In the genomic region with DNA sequence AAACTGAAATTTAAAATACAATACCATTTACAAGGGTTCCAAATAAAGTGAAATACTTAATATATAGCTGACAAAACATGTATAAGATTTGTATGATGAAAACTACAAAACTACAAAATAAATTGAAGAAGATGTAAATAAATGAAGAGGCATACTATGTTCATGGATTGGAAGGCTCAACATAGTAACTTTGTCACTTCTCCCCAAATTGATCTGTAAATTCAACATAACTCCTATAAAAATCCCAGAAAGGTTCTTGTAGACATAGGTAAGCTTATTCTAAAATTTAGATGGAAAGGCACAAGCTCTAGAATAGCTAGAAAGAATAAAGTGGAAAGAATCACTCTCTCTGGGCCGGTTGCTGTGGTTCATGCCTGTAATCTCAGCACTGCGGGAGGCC, we compare ENCODE assay signal across 40 cellular contexts. TPM values are rescaled to one million over a fixed set of nuclear protein-coding genes. Genes with fewer than 3 reads are reported as not detected.
"Had no signal": no experiment of that assay in that cellular context is flagged by ENCODE, and none has a peak within 500 bp of the region (broad histone marks: within the 10 kb centered on the region; RNA-seq: fewer than 3 reads in every experiment).

No MANE protein-coding gene starts in this region.

- H3K27me3 ChIP-seq: adrenal gland, ascending aorta, body of pancreas, brain microvascular endothelial cell, breast epithelium, cardiac muscle cell had no signal

- H3K27ac Mint-ChIP-seq: activated naive CD4-positive, alpha-beta T cell treated with anti-CD3 and anti-CD28 coated beads for 36 hours; activated naive CD4-positive, alpha-beta T cell treated with anti-CD3 and anti-CD28 coated beads, Interleukin-2, amount 10 ng/mL, durations not matched to agents 7 days and 5 days; activated naive CD4-positive, alpha-beta T cell treated with anti-CD3 and anti-CD28 coated beads, Interleukin-2, amount 50 U/mL, for 24 hours; activated naive CD8-positive, alpha-beta T cell; activated naive CD8-positive, alpha-beta T cell treated with anti-CD3 and anti-CD28 coated beads for 36 hours; activated naive CD8-positive, alpha-beta T cell treated with anti-CD3 and anti-CD28 coated beads, Interleukin-2, amount 10 ng/mL, durations not matched to agents 7 days and 5 days; activated naive CD8-positive, alpha-beta T cell treated with anti-CD3 and anti-CD28 coated beads, Interleukin-2, amount 50 U/mL, for 24 hours; activated T-cell treated with anti-CD3 and anti-CD28 coated beads, Interleukin-2, amount 50 U/mL, for 24 hours; activated T-cell treated with anti-CD3 and anti-CD28 coated beads, Interleukin-2, amount 50 U/mL, for 72 hours; activated T-helper 1 cell treated with anti-CD3 and anti-CD28 coated beads, Interleukin-12 subunit alpha, Interleukin-12 subunit beta, Interleukin-2, Interleukin-4 antibody, amounts not matched to agents 30 ng/mL and 10 ng/mL and 1 ng/mL, durations not matched to agents 14 hours and 24 hours and 36 hours; activated T-helper 17 cell treated with anti-CD3 and anti-CD28 coated beads, Interleukin-2, amount 50 U/mL, for 72 hours; activated T-helper 2 cell treated with anti-CD3 and anti-CD28 coated beads, Interferon-gamma antibody, Interleukin-2, Interleukin-4, amounts not matched to agents 10 μg/mL and 5 μg/mL and 100 μg/mL, durations not matched to agents 14 hours and 24 hours and 36 hours; brain had no signal

- H3K9me3 ChIP-seq: adrenal gland, ascending aorta, body of pancreas had no signal

- H3K4me3 ChIP-seq: adrenal gland, ascending aorta, body of pancreas, breast epithelium, cardiac muscle cell had no signal

- DNase-seq: activated effector memory CD4-positive, alpha-beta T cell treated with anti-CD3 and anti-CD28 coated beads, Interleukin-2, amount 50 U/mL, for 16 hours; activated effector memory CD4-positive, alpha-beta T cell treated with Interleukin-2 at 50 U/mL for 16 hours; activated gamma-delta T cell; activated gamma-delta T cell treated with Interleukin-2 at 50 U/mL for 16 hours; activated naive CD4-positive, alpha-beta T cell; activated naive CD4-positive, alpha-beta T cell treated with anti-CD3 and anti-CD28 coated beads for 36 hours; activated naive CD4-positive, alpha-beta T cell treated with anti-CD3 and anti-CD28 coated beads, Interleukin-2, amount 10 ng/mL, durations not matched to agents 7 days and 5 days; activated naive CD4-positive, alpha-beta T cell treated with anti-CD3 and anti-CD28 coated beads, Interleukin-2, amount 50 U/mL, for 16 hours; activated naive CD4-positive, alpha-beta T cell treated with Interleukin-2 at 50 U/mL for 16 hours; activated naive CD8-positive, alpha-beta T cell treated with anti-CD3 and anti-CD28 coated beads for 36 hours; activated naive CD8-positive, alpha-beta T cell treated with anti-CD3 and anti-CD28 coated beads, Interleukin-2, amount 10 ng/mL, durations not matched to agents 7 days and 5 days; activated naive CD8-positive, alpha-beta T cell treated with anti-CD3 and anti-CD28 coated beads, Interleukin-2, amount 50 U/mL, for 24 hours; activated T-cell treated with anti-CD3 and anti-CD28 coated beads, Interleukin-2, amount 50 U/mL, for 1 hour; activated T-cell treated with anti-CD3 and anti-CD28 coated beads, Interleukin-2, amount 50 U/mL, for 24 hours; activated T-cell treated with anti-CD3 and anti-CD28 coated beads, Interleukin-2, amount 50 U/mL, for 4 hours; activated T-cell treated with anti-CD3 and anti-CD28 coated beads, Interleukin-2, amount 50 U/mL, for 48 hours; activated T-cell treated with anti-CD3 and anti-CD28 coated beads, Interleukin-2, amount 50 U/mL, for 72 hours; adrenal gland; amniotic stem cell; amygdala; anterior cingulate cortex; aorta; body of pancreas; brain microvascular endothelial cell; caudate nucleus; central memory CD4-positive, alpha-beta T cell; cerebellar nuclear complex had no signal

- H3K4me3 Mint-ChIP-seq: activated naive CD4-positive, alpha-beta T cell treated with anti-CD3 and anti-CD28 coated beads for 36 hours; activated naive CD4-positive, alpha-beta T cell treated with anti-CD3 and anti-CD28 coated beads, Interleukin-2, amount 10 ng/mL, durations not matched to agents 7 days and 5 days; activated naive CD4-positive, alpha-beta T cell treated with anti-CD3 and anti-CD28 coated beads, Interleukin-2, amount 50 U/mL, for 24 hours; activated naive CD8-positive, alpha-beta T cell; activated naive CD8-positive, alpha-beta T cell treated with anti-CD3 and anti-CD28 coated beads for 36 hours; activated naive CD8-positive, alpha-beta T cell treated with anti-CD3 and anti-CD28 coated beads, Interleukin-2, amount 10 ng/mL, durations not matched to agents 7 days and 5 days; activated naive CD8-positive, alpha-beta T cell treated with anti-CD3 and anti-CD28 coated beads, Interleukin-2, amount 50 U/mL, for 24 hours; activated T-cell treated with anti-CD3 and anti-CD28 coated beads, Interleukin-2, amount 50 U/mL, for 24 hours; activated T-cell treated with anti-CD3 and anti-CD28 coated beads, Interleukin-2, amount 50 U/mL, for 4 hours; activated T-cell treated with anti-CD3 and anti-CD28 coated beads, Interleukin-2, amount 50 U/mL, for 72 hours; activated T-helper 1 cell treated with anti-CD3 and anti-CD28 coated beads, Interleukin-12 subunit alpha, Interleukin-12 subunit beta, Interleukin-2, Interleukin-4 antibody, amounts not matched to agents 30 ng/mL and 10 ng/mL and 1 ng/mL, durations not matched to agents 14 hours and 24 hours and 36 hours; activated T-helper 17 cell treated with anti-CD3 and anti-CD28 coated beads, Interleukin-2, amount 50 U/mL, for 72 hours; brain; central memory CD8-positive, alpha-beta T cell had no signal

- ATAC-seq: activated naive CD4-positive, alpha-beta T cell treated with anti-CD3 and anti-CD28 coated beads, Interleukin-2, amount 50 U/mL, for 72 hours; activated naive CD8-positive, alpha-beta T cell treated with anti-CD3 and anti-CD28 coated beads, Interleukin-2, amount 50 U/mL, for 24 hours; activated T-cell treated with anti-CD3 and anti-CD28 coated beads, Interleukin-2, amount 50 U/mL, for 4 hours; activated T-cell treated with anti-CD3 and anti-CD28 coated beads, Interleukin-2, amount 50 U/mL, for 72 hours; activated T-helper 17 cell treated with anti-CD3 and anti-CD28 coated beads, Interleukin-2, amount 50 U/mL, for 72 hours; body of pancreas had no signal

- FAIRE-seq: astrocyte, bronchial epithelial cell had no signal

- H3K9me3 Mint-ChIP-seq: activated naive CD4-positive, alpha-beta T cell treated with anti-CD3 and anti-CD28 coated beads for 36 hours; activated naive CD4-positive, alpha-beta T cell treated with anti-CD3 and anti-CD28 coated beads, Interleukin-2, amount 10 ng/mL, durations not matched to agents 7 days and 5 days; activated naive CD4-positive, alpha-beta T cell treated with anti-CD3 and anti-CD28 coated beads, Interleukin-2, amount 50 U/mL, for 24 hours; activated naive CD4-positive, alpha-beta T cell treated with anti-CD3 and anti-CD28 coated beads, Interleukin-2, amount 50 U/mL, for 72 hours; activated naive CD8-positive, alpha-beta T cell treated with anti-CD3 and anti-CD28 coated beads for 36 hours; activated naive CD8-positive, alpha-beta T cell treated with anti-CD3 and anti-CD28 coated beads, Interleukin-2, amount 10 ng/mL, durations not matched to agents 7 days and 5 days; activated naive CD8-positive, alpha-beta T cell treated with anti-CD3 and anti-CD28 coated beads, Interleukin-2, amount 50 U/mL, for 24 hours; activated T-cell treated with anti-CD3 and anti-CD28 coated beads, Interleukin-2, amount 50 U/mL, for 24 hours; activated T-cell treated with anti-CD3 and anti-CD28 coated beads, Interleukin-2, amount 50 U/mL, for 4 hours; activated T-cell treated with anti-CD3 and anti-CD28 coated beads, Interleukin-2, amount 50 U/mL, for 72 hours; activated T-helper 1 cell treated with anti-CD3 and anti-CD28 coated beads, Interleukin-12 subunit alpha, Interleukin-12 subunit beta, Interleukin-2, Interleukin-4 antibody, amounts not matched to agents 30 ng/mL and 10 ng/mL and 1 ng/mL, durations not matched to agents 14 hours and 24 hours and 36 hours; activated T-helper 17 cell treated with anti-CD3 and anti-CD28 coated beads, Interleukin-2, amount 50 U/mL, for 72 hours; central memory CD8-positive, alpha-beta T cell had no signal

- H3K27me3 Mint-ChIP-seq: activated naive CD4-positive, alpha-beta T cell treated with anti-CD3 and anti-CD28 coated beads, Interleukin-2, amount 10 ng/mL, durations not matched to agents 7 days and 5 days; activated naive CD4-positive, alpha-beta T cell treated with anti-CD3 and anti-CD28 coated beads, Interleukin-2, amount 50 U/mL, for 24 hours; activated naive CD8-positive, alpha-beta T cell; activated naive CD8-positive, alpha-beta T cell treated with anti-CD3 and anti-CD28 coated beads for 36 hours; activated naive CD8-positive, alpha-beta T cell treated with anti-CD3 and anti-CD28 coated beads, Interleukin-2, amount 10 ng/mL, durations not matched to agents 7 days and 5 days; activated naive CD8-positive, alpha-beta T cell treated with anti-CD3 and anti-CD28 coated beads, Interleukin-2, amount 50 U/mL, for 24 hours; activated T-cell treated with anti-CD3 and anti-CD28 coated beads, Interleukin-2, amount 50 U/mL, for 24 hours; activated T-helper 17 cell treated with anti-CD3 and anti-CD28 coated beads, Interleukin-2, amount 50 U/mL, for 72 hours; brain; central memory CD8-positive, alpha-beta T cell had no signal

- H3K27ac ChIP-seq: adrenal gland, ascending aorta, body of pancreas, brain microvascular endothelial cell, breast epithelium, cardiac muscle cell had no signal

- H3K4me1 ChIP-seq: adrenal gland, ascending aorta, body of pancreas, breast epithelium had no signal

- H3K4me1 Mint-ChIP-seq: activated naive CD4-positive, alpha-beta T cell treated with anti-CD3 and anti-CD28 coated beads, Interleukin-2, amount 10 ng/mL, durations not matched to agents 7 days and 5 days; activated naive CD4-positive, alpha-beta T cell treated with anti-CD3 and anti-CD28 coated beads, Interleukin-2, amount 50 U/mL, for 24 hours; activated naive CD8-positive, alpha-beta T cell treated with anti-CD3 and anti-CD28 coated beads for 36 hours; activated naive CD8-positive, alpha-beta T cell treated with anti-CD3 and anti-CD28 coated beads, Interleukin-2, amount 10 ng/mL, durations not matched to agents 7 days and 5 days; activated naive CD8-positive, alpha-beta T cell treated with anti-CD3 and anti-CD28 coated beads, Interleukin-2, amount 50 U/mL, for 24 hours; activated T-helper 17 cell treated with anti-CD3 and anti-CD28 coated beads, Interleukin-2, amount 50 U/mL, for 72 hours; brain; central memory CD8-positive, alpha-beta T cell had no signal

RNA-seq across cellular contexts. Expression of a gene that starts 47.3 kb away (rescaled TPM):
- total RNA-seq: ascending aorta had no signal
